ENCODE assay signal across 1 cellular context in the genomic region with DNA sequence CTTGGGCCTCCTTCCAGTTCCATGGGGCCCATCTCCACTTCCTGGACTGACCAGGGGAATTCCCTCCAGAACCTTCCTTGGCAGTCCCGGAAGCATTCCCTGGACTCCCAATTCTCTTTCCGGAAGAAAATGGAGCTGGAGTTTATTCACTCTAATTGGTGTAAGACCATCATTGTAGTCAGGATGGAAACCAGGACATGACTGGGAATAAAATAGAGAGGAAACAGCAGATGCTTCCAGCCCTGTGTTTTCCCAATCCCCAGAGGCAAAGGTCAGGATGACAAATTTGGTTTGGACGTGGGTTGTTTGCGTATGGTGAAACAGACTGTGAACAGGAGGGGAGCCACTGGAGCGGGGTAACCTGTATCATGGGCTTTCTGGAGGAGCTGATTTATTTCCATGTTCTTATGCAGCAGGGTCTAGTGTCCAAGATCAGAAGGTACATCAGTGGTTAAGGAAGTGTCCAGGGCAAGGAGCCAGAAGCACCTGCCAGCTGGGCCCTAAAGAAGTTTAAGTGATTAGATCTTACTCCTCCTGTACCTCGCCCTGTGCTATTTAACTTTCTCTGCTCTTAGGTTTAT.
TF ChIP-seq lines count a peak whose summit lies in the region.

No MANE protein-coding gene starts in this region.

TF ChIP-seq in HepG2, 621 proteins besides CTCF, POLR2A, EP300 and RAD21 (continued from another document and continues in another):
- TF ChIP-seq, protein P1, sequence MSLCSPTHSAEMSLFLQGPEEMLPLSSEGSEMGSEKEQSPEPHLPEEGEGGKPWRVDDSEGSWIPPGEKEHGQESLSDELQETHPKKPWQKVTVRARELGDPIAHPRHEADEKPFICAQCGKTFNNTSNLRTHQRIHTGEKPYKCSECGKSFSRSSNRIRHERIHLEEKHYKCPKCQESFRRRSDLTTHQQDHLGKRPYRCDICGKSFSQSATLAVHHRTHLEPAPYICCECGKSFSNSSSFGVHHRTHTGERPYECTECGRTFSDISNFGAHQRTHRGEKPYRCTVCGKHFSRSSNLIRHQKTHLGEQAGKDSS (CRISPR knock-in tag; IDR thresholded peaks at IDR 0.05; ENCODE audit: borderline replicate concordance, low read depth): no peak
- TF ChIP-seq ZFP82 (CRISPR knock-in tag; IDR thresholded peaks at IDR 0.05; ENCODE audit: borderline replicate concordance) (peak; percentile 57; the same call in 1 of the 2 replicates), PHF8 (CRISPR knock-in tag; IDR thresholded peaks at IDR 0.05) (peak; percentile 57; the same call in 1 of the 2 replicates), PHF5A (CRISPR knock-in tag; IDR thresholded peaks at IDR 0.05; ENCODE audit: low read depth, unreplicated experiment) (no peak), SMYD3 (CRISPR knock-in tag; IDR thresholded peaks at IDR 0.05) (peak; percentile 56; the same call in 1 of the 2 replicates), ATM (IDR thresholded peaks at IDR 0.05; ENCODE audit: borderline replicate concordance) (no peak), SUZ12 (IDR thresholded peaks at IDR 0.05; ENCODE audit: low read depth, low read length) (no peak), FOXA1 (IDR thresholded peaks at IDR 0.05) (no peak), FOXA1 (CRISPR knock-in tag; IDR thresholded peaks at IDR 0.05) (peak; percentile 83), REXO4 (CRISPR knock-in tag; IDR thresholded peaks at IDR 0.05; ENCODE audit: borderline replicate concordance) (no peak), SALL1 (CRISPR knock-in tag; IDR thresholded peaks at IDR 0.05) (peak; percentile 52; the same call in 1 of the 2 replicates), ARNT (IDR thresholded peaks at IDR 0.05) (no peak), SP140L (CRISPR knock-in tag; IDR thresholded peaks at IDR 0.05; ENCODE audit: borderline replicate concordance) (no peak), SP1 (IDR thresholded peaks at IDR 0.05) (no peak), SP1 (CRISPR knock-in tag; IDR thresholded peaks at IDR 0.05) (peak; percentile 33; the same call in 1 of the 2 replicates), SRY (CRISPR knock-in tag; IDR thresholded peaks at IDR 0.05) (no peak)
- TF ChIP-seq, protein P2, sequence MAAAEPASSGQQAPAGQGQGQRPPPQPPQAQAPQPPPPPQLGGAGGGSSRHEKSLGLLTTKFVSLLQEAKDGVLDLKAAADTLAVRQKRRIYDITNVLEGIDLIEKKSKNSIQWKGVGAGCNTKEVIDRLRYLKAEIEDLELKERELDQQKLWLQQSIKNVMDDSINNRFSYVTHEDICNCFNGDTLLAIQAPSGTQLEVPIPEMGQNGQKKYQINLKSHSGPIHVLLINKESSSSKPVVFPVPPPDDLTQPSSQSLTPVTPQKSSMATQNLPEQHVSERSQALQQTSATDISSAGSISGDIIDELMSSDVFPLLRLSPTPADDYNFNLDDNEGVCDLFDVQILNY (CRISPR knock-in tag; conservative IDR thresholded peaks at IDR 0.05): no peak
- TF ChIP-seq, protein P3, sequence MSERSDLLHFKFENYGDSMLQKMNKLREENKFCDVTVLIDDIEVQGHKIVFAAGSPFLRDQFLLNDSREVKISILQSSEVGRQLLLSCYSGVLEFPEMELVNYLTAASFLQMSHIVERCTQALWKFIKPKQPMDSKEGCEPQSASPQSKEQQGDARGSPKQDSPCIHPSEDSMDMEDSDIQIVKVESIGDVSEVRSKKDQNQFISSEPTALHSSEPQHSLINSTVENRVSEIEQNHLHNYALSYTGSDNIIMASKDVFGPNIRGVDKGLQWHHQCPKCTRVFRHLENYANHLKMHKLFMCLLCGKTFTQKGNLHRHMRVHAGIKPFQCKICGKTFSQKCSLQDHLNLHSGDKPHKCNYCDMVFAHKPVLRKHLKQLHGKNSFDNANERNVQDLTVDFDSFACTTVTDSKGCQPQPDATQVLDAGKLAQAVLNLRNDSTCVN (CRISPR knock-in tag; IDR thresholded peaks at IDR 0.05; ENCODE audit: borderline replicate concordance): peak; percentile 66; the same call in 1 of the 2 replicates
- TF ChIP-seq, protein P4, sequence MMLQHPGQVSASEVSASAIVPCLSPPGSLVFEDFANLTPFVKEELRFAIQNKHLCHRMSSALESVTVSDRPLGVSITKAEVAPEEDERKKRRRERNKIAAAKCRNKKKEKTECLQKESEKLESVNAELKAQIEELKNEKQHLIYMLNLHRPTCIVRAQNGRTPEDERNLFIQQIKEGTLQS (CRISPR knock-in tag; IDR thresholded peaks at IDR 0.05): peak; percentile 53; the same call in 1 of the 2 replicates
- TF ChIP-seq, protein P5, sequence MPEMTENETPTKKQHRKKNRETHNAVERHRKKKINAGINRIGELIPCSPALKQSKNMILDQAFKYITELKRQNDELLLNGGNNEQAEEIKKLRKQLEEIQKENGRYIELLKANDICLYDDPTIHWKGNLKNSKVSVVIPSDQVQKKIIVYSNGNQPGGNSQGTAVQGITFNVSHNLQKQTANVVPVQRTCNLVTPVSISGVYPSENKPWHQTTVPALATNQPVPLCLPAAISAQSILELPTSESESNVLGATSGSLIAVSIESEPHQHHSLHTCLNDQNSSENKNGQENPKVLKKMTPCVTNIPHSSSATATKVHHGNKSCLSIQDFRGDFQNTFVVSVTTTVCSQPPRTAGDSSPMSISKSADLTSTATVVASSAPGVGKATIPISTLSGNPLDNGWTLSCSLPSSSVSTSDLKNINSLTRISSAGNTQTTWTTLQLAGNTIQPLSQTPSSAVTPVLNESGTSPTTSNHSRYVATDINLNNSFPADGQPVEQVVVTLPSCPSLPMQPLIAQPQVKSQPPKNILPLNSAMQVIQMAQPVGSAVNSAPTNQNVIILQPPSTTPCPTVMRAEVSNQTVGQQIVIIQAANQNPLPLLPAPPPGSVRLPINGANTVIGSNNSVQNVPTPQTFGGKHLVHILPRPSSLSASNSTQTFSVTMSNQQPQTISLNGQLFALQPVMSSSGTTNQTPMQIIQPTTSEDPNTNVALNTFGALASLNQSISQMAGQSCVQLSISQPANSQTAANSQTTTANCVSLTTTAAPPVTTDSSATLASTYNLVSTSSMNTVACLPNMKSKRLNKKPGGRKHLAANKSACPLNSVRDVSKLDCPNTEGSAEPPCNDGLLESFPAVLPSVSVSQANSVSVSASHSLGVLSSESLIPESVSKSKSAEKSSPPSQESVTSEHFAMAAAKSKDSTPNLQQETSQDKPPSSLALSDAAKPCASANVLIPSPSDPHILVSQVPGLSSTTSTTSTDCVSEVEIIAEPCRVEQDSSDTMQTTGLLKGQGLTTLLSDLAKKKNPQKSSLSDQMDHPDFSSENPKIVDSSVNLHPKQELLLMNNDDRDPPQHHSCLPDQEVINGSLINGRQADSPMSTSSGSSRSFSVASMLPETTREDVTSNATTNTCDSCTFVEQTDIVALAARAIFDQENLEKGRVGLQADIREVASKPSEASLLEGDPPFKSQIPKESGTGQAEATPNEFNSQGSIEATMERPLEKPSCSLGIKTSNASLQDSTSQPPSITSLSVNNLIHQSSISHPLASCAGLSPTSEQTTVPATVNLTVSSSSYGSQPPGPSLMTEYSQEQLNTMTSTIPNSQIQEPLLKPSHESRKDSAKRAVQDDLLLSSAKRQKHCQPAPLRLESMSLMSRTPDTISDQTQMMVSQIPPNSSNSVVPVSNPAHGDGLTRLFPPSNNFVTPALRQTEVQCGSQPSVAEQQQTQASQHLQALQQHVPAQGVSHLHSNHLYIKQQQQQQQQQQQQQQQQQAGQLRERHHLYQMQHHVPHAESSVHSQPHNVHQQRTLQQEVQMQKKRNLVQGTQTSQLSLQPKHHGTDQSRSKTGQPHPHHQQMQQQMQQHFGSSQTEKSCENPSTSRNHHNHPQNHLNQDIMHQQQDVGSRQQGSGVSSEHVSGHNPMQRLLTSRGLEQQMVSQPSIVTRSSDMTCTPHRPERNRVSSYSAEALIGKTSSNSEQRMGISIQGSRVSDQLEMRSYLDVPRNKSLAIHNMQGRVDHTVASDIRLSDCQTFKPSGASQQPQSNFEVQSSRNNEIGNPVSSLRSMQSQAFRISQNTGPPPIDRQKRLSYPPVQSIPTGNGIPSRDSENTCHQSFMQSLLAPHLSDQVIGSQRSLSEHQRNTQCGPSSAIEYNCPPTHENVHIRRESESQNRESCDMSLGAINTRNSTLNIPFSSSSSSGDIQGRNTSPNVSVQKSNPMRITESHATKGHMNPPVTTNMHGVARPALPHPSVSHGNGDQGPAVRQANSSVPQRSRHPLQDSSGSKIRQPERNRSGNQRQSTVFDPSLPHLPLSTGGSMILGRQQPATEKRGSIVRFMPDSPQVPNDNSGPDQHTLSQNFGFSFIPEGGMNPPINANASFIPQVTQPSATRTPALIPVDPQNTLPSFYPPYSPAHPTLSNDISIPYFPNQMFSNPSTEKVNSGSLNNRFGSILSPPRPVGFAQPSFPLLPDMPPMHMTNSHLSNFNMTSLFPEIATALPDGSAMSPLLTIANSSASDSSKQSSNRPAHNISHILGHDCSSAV (CRISPR knock-in tag; IDR thresholded peaks at IDR 0.05; ENCODE audit: borderline replicate concordance): no peak
- TF ChIP-seq, protein P6, sequence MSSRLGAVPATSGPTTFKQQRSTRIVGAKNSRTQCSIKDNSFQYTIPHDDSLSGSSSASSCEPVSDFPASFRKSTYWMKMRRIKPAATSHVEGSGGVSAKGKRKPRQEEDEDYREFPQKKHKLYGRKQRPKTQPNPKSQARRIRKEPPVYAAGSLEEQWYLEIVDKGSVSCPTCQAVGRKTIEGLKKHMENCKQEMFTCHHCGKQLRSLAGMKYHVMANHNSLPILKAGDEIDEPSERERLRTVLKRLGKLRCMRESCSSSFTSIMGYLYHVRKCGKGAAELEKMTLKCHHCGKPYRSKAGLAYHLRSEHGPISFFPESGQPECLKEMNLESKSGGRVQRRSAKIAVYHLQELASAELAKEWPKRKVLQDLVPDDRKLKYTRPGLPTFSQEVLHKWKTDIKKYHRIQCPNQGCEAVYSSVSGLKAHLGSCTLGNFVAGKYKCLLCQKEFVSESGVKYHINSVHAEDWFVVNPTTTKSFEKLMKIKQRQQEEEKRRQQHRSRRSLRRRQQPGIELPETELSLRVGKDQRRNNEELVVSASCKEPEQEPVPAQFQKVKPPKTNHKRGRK (CRISPR knock-in tag; IDR thresholded peaks at IDR 0.05): no peak
- TF ChIP-seq, protein P7, sequence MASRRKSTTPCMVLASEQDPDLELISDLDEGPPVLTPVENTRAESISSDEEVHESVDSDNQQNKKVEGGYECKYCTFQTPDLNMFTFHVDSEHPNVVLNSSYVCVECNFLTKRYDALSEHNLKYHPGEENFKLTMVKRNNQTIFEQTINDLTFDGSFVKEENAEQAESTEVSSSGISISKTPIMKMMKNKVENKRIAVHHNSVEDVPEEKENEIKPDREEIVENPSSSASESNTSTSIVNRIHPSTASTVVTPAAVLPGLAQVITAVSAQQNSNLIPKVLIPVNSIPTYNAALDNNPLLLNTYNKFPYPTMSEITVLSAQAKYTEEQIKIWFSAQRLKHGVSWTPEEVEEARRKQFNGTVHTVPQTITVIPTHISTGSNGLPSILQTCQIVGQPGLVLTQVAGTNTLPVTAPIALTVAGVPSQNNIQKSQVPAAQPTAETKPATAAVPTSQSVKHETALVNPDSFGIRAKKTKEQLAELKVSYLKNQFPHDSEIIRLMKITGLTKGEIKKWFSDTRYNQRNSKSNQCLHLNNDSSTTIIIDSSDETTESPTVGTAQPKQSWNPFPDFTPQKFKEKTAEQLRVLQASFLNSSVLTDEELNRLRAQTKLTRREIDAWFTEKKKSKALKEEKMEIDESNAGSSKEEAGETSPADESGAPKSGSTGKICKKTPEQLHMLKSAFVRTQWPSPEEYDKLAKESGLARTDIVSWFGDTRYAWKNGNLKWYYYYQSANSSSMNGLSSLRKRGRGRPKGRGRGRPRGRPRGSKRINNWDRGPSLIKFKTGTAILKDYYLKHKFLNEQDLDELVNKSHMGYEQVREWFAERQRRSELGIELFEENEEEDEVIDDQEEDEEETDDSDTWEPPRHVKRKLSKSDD (CRISPR knock-in tag; IDR thresholded peaks at IDR 0.05; ENCODE audit: low read depth): no peak
- TF ChIP-seq, protein P8, sequence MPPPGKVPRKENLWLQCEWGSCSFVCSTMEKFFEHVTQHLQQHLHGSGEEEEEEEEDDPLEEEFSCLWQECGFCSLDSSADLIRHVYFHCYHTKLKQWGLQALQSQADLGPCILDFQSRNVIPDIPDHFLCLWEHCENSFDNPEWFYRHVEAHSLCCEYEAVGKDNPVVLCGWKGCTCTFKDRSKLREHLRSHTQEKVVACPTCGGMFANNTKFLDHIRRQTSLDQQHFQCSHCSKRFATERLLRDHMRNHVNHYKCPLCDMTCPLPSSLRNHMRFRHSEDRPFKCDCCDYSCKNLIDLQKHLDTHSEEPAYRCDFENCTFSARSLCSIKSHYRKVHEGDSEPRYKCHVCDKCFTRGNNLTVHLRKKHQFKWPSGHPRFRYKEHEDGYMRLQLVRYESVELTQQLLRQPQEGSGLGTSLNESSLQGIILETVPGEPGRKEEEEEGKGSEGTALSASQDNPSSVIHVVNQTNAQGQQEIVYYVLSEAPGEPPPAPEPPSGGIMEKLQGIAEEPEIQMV (CRISPR knock-in tag; IDR thresholded peaks at IDR 0.05; ENCODE audit: low read depth): peak; percentile 20; the same call in 1 of the 2 replicates
- TF ChIP-seq, protein P9, sequence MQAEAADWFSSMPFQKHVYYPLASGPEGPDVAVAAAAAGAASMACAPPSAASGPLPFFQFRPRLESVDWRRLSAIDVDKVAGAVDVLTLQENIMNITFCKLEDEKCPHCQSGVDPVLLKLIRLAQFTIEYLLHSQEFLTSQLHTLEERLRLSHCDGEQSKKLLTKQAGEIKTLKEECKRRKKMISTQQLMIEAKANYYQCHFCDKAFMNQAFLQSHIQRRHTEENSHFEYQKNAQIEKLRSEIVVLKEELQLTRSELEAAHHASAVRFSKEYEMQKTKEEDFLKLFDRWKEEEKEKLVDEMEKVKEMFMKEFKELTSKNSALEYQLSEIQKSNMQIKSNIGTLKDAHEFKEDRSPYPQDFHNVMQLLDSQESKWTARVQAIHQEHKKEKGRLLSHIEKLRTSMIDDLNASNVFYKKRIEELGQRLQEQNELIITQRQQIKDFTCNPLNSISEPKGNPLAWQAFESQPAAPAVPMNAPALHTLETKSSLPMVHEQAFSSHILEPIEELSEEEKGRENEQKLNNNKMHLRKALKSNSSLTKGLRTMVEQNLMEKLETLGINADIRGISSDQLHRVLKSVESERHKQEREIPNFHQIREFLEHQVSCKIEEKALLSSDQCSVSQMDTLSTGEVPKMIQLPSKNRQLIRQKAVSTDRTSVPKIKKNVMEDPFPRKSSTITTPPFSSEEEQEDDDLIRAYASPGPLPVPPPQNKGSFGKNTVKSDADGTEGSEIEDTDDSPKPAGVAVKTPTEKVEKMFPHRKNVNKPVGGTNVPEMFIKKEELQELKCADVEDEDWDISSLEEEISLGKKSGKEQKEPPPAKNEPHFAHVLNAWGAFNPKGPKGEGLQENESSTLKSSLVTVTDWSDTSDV (CRISPR knock-in tag; IDR thresholded peaks at IDR 0.05): no peak
- TF ChIP-seq, protein P10, sequence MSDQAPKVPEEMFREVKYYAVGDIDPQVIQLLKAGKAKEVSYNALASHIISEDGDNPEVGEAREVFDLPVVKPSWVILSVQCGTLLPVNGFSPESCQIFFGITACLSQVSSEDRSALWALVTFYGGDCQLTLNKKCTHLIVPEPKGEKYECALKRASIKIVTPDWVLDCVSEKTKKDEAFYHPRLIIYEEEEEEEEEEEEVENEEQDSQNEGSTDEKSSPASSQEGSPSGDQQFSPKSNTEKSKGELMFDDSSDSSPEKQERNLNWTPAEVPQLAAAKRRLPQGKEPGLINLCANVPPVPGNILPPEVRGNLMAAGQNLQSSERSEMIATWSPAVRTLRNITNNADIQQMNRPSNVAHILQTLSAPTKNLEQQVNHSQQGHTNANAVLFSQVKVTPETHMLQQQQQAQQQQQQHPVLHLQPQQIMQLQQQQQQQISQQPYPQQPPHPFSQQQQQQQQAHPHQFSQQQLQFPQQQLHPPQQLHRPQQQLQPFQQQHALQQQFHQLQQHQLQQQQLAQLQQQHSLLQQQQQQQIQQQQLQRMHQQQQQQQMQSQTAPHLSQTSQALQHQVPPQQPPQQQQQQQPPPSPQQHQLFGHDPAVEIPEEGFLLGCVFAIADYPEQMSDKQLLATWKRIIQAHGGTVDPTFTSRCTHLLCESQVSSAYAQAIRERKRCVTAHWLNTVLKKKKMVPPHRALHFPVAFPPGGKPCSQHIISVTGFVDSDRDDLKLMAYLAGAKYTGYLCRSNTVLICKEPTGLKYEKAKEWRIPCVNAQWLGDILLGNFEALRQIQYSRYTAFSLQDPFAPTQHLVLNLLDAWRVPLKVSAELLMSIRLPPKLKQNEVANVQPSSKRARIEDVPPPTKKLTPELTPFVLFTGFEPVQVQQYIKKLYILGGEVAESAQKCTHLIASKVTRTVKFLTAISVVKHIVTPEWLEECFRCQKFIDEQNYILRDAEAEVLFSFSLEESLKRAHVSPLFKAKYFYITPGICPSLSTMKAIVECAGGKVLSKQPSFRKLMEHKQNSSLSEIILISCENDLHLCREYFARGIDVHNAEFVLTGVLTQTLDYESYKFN (CRISPR knock-in tag; conservative IDR thresholded peaks at IDR 0.05): peak; percentile 72
